28 cellular contexts compared by ENCODE assay signal in the genomic region with DNA sequence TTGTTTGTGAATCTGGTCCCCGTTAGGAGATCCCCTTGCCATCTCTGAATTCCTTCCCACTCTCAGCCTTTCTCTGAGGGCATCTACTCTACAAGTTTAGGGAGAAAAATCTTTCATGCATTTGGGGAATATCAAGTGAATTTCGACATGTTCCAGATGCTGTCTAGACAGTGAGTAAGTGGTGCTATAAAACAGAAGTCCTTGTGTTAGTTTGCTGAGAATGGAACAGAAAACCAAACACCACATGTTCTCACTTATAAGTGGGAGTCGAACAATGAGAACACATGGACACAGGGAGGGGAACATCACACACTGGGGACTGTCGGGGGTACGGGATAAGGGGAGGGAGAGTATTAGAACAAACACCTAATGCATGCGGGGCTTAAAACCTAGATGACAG.
"Had no signal": no experiment of that assay in that cellular context is flagged by ENCODE, and none has a peak within 500 bp of the region (broad histone marks: within the 10 kb centered on the region; RNA-seq: fewer than 3 reads in every experiment).

No MANE protein-coding gene starts in this region.

- H3K4me3 Mint-ChIP-seq: mesothelial cell of epicardium; naive thymus-derived CD4-positive, alpha-beta T cell; nephron progenitor cell; stimulated activated effector memory CD8-positive, alpha-beta T cell treated with anti-CD3 and anti-CD28 coated beads, Interleukin-12 subunit alpha, Interleukin-12 subunit beta, amount 100 ng/mL, for 72 hours had no signal

- H3K4me3 ChIP-seq: colonic mucosa, esophagus squamous epithelium, left lung, mucosa of descending colon, prostate gland, right atrium auricular region, testis, tibial artery, upper lobe of left lung had no signal

- H3K27ac Mint-ChIP-seq: mesothelial cell of epicardium; naive thymus-derived CD4-positive, alpha-beta T cell; nephron progenitor cell; stimulated activated effector memory CD8-positive, alpha-beta T cell treated with anti-CD3 and anti-CD28 coated beads, Interleukin-12 subunit alpha, Interleukin-12 subunit beta, amount 100 ng/mL, for 72 hours had no signal

- H3K9me3 Mint-ChIP-seq: stimulated activated effector memory CD8-positive, alpha-beta T cell treated with anti-CD3 and anti-CD28 coated beads, Interleukin-12 subunit alpha, Interleukin-12 subunit beta, amount 100 ng/mL, for 72 hours had no signal

- FAIRE-seq: kidney, urothelium cell line had no signal

- DNase-seq: central memory CD4-positive, alpha-beta T cell; colonic mucosa; dermis blood vessel endothelial cell; effector memory CD4-positive, alpha-beta T cell; erythroblast; esophagus squamous epithelium; foreskin melanocyte; hypothalamus; kidney; left lung; mesenchymal stem cell; mucosa of descending colon; naive thymus-derived CD4-positive, alpha-beta T cell; nephron progenitor cell; nucleus accumbens; stimulated activated CD4-positive, alpha-beta T cell treated with anti-CD3 and anti-CD28 coated beads, Interleukin-2, amount 100 ng/mL, for 24 hours; stimulated activated CD4-positive, alpha-beta T cell treated with anti-CD3 and anti-CD28 coated beads, Interleukin-4, amount 100 ng/mL, for 24 hours; stimulated activated naive CD4-positive, alpha-beta T cell treated with Interleukin-2 at 50 U/mL for 16 hours; substantia nigra; testis; tibial artery; upper lobe of left lung had no signal

- H3K36me3 Mint-ChIP-seq: mesothelial cell of epicardium; naive thymus-derived CD4-positive, alpha-beta T cell; stimulated activated effector memory CD8-positive, alpha-beta T cell treated with anti-CD3 and anti-CD28 coated beads, Interleukin-12 subunit alpha, Interleukin-12 subunit beta, amount 100 ng/mL, for 72 hours had no signal

- H3K4me1 Mint-ChIP-seq: mesothelial cell of epicardium; naive thymus-derived CD4-positive, alpha-beta T cell; nephron progenitor cell; stimulated activated effector memory CD8-positive, alpha-beta T cell treated with anti-CD3 and anti-CD28 coated beads, Interleukin-12 subunit alpha, Interleukin-12 subunit beta, amount 100 ng/mL, for 72 hours had no signal

- ATAC-seq: left lung; mucosa of descending colon; naive thymus-derived CD4-positive, alpha-beta T cell; sciatic nerve; stimulated activated effector memory CD8-positive, alpha-beta T cell treated with anti-CD3 and anti-CD28 coated beads, Interleukin-12 subunit alpha, Interleukin-12 subunit beta, amount 100 ng/mL, for 72 hours had no signal
